In the genomic region with DNA sequence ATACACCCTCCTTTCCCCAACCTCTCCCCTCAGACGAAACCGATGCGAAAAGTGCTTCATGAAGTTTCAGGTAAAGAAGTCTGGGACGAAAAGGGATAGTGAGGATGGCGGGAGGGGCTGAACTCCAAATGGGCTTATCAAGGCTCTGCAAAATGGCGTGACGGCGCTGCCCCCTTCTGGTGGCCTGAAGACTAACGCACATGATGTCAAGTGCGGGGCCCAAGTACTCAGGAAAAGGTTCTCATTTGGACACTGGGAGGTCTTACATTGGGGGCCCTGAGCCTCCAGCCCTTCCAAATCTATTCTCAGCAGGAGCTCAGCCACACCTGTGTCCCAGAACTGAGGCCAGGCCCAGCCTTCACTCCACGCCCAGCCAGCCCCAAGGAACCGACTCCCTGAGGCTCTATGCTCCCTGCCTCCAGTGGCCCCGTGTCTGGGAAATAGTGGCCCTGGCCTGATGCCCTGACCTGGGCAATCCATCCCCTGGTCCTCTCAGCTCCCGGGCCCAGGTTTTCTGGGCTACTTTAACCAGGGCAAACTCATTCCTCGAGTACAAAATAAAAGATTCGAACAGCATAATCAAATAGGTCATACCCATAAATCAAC, we compare ENCODE assay signal across 10 cellular contexts.
DNase-seq lines count a peak whose midpoint lies in the region; ATAC-seq and TF ChIP-seq lines count a peak whose summit lies in the region.
"Had no signal": no experiment of that assay in that cellular context is flagged by ENCODE, and none has a peak within 500 bp of the region (broad histone marks: within the 10 kb centered on the region; RNA-seq: fewer than 3 reads in every experiment).

No MANE protein-coding gene starts in this region.

- no peaks in the 10 kb centered on the region for H3K4me1 ChIP-seq in vagina

- H3K4me3 ChIP-seq in vagina: no peak overlapping the region

- intact Hi-C loops in sciatic nerve (cut with DNase I) (no loop called here), vagina (cut with DNase I) (no loop called here)

- H3K9me3 ChIP-seq in vagina: no peaks in the 10 kb centered on the region

- TF ChIP-seq CTCF in vagina (IDR thresholded peaks at IDR 0.05): peak in 1 of 3 experiments; percentile 39

- ATAC-seq in sciatic nerve (peak; percentile 54), HG02610 (IDR thresholded peaks at IDR 0.05; ENCODE audit: unreplicated experiment) (no peak)
- ATAC-seq: T-cell had no signal

- peak; percentile 7 for DNase-seq in DMS114 treated with DMSO at 0.1 percent for 48 hours (lab: John Stamatoyannopoulos, UW; ENCODE audit: unreplicated experiment)
- peak; percentile 19 for DNase-seq in HPDE6-E6E7 (ENCODE audit: extremely low spot score)
- peak; percentile 58 for DNase-seq in SKM-1 (lab: John Stamatoyannopoulos, UW; ENCODE audit: unreplicated experiment)
- DNase-seq in fibroblast of the conjunctiva (ENCODE audit: low read depth): peak; percentile 54
- DNase-seq in sciatic nerve (ENCODE audit: low spot score): peak; percentile 61
- DNase-seq in NK-92 treated with Interleukin-12 subunit alpha and Interleukin-12 subunit beta, amount 100 ng/mL, for 24 hours (lab: John Stamatoyannopoulos, UW): no peak
- no peak for DNase-seq in vagina (ENCODE audit: extremely low spot score in 2 of 2)
- DNase-seq: naive B cell had no signal

- no peak for TF ChIP-seq POLR2A in vagina (IDR thresholded peaks at IDR 0.05)

- H3K27me3 ChIP-seq in vagina: no peaks in the 10 kb centered on the region

- H3K36me3 ChIP-seq in vagina: no peaks in the 10 kb centered on the region

- H3K27ac ChIP-seq in vagina: no peak overlapping the region

Comparison
In these comparisons a context has a peak if more than half of its experiments do, and no peak if none do; other contexts are left out.
1. DNase-seq: peak in DMS114 treated with DMSO at 0.1 percent for 48 hours (single experiment), HPDE6-E6E7 (single experiment), SKM-1 (single experiment), fibroblast of the conjunctiva (single experiment) and sciatic nerve (single experiment); none in NK-92 treated with Interleukin-12 subunit alpha and Interleukin-12 subunit beta, amount 100 ng/mL, for 24 hours (single experiment) and vagina (0 of 2).